In the genomic region with DNA sequence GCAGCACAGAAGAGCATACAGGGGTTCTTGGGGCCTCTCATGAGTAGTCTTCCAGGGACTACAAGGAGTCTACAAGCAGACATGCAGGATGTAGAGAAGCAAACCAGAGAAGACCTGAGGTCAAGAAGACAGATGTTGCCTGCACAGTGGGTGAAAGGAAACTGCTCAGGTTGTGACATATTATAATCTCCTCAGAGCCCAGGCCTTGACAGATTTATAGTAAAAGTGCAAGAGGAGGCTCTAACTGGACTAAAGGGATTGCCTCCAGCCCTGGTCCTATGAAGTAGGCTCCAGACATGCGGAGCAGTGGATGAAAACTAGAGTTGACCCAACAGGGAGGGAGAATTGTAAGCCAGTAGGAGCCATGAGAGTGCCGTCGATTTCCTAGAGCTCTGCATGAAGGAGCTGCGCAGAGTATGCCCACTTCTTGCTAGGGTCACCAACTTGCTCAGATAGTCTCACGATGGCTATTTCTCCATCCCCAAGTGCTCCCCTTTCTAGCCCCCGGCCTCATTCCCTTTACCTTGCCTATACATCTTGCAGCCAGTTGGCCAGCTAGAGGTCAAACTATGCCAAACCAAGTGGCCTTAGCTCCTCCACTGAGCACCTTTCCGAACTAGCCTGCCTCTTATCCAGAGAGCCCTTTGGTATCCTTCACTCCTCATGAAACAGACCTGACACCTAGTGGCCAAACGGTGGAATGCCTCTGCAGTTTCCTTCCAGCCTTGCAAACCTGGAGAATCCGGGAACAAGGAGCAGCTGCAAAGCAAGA, we compare ENCODE assay signal across 8 cellular contexts. TPM values are rescaled to one million over a fixed set of nuclear protein-coding genes. Genes with fewer than 3 reads are reported as not detected.
DNase-seq lines count a peak whose midpoint lies in the region; ATAC-seq and TF ChIP-seq lines count a peak whose summit lies in the region.

No MANE protein-coding gene starts in this region.

- ATAC-seq in GM23338 (peak; percentile 99), activated B cell treated with CpG ODN at 0.5 μM for 24 hours (ENCODE audit: low read depth) (peak; percentile 54), HG03520 (IDR thresholded peaks at IDR 0.05; ENCODE audit: unreplicated experiment) (no peak)

- intact Hi-C loops in activated B cell treated with CpG ODN at 0.5 μM for 24 hours (cut with micrococcal nuclease), result loop anchor here (1.0 kb wide), 3 partner anchors 83 to 310 kb away; no protein-coding TSS in a partner anchor

- no peak overlapping the region for H3K4me2 ChIP-seq in GM23338

- H3K36me3 Mint-ChIP-seq in GM23338 (ENCODE audit: low read depth), result peaks cover 80% of the 10 kb centered on the region
- H3K36me3 Mint-ChIP-seq in activated B cell treated with CpG ODN at 0.5 μM for 24 hours (ENCODE audit: low read depth), result no peaks in the 10 kb centered on the region

- H3K79me2 ChIP-seq in GM23338 (replicated peaks; ENCODE audit: insufficient read depth), result no peaks in the 10 kb centered on the region

- peaks cover 5% of the 10 kb centered on the region for H3K27me3 Mint-ChIP-seq in GM23338 (ENCODE audit: insufficient read depth, low read depth, poor library complexity)
- H3K27me3 Mint-ChIP-seq in activated B cell treated with CpG ODN at 0.5 μM for 24 hours, result no peaks in the 10 kb centered on the region

- no peak overlapping the region for H3K27ac ChIP-seq in GM23338 (ENCODE audit: low read depth)

- H3K4me1 ChIP-seq in GM23338 (ENCODE audit: insufficient read depth), result no peaks in the 10 kb centered on the region

- POLR2A ChIA-PET in activated B cell treated with CpG ODN at 0.5 μM for 24 hours (lab: Charles Lee), result interaction anchor here (0.6 kb wide), 1 partner anchor 84 kb away, joined by 3 read pairs; no protein-coding TSS in a partner anchor

- H4K20me1 ChIP-seq in GM23338 (replicated peaks; ENCODE audit: insufficient read depth), result no peaks in the 10 kb centered on the region

- peak; percentile 98 to 100 for TF ChIP-seq CTCF in GM23338 (conservative IDR thresholded peaks at IDR 0.05; ENCODE audit: low read depth in 2 of 2)
- TF ChIP-seq CTCF in activated B cell treated with CpG ODN at 0.5 μM for 24 hours (IDR thresholded peaks at IDR 0.05), result peak; percentile 63

- H3K9me3 Mint-ChIP-seq in GM23338 (no peaks in the 10 kb centered on the region), activated B cell treated with CpG ODN at 0.5 μM for 24 hours (no peaks in the 10 kb centered on the region)

- DNase-seq in AG20443 (ENCODE audit: low spot score) (peak; percentile 87), GM23338 (ENCODE audit: low spot score) (peak; percentile 95), NCI-H226 (peak; percentile 69), activated B cell treated with CpG ODN at 0.5 μM for 24 hours (peak; percentile 24), cerebellum (ENCODE audit: low spot score) (peak; percentile 75), kidney tubule cell (ENCODE audit: low spot score) (peak; percentile 85)
- peak; percentile 8 to 31 for DNase-seq in stimulated activated CD4-positive, alpha-beta T cell treated with anti-CD3 and anti-CD28 coated beads, Interleukin-1b, Interleukin-23, amount 100 ng/mL, for 4 hours (ENCODE audit: low read depth in 2 of 2)

- H3K27ac Mint-ChIP-seq in GM23338 (no peak overlapping the region), activated B cell treated with CpG ODN at 0.5 μM for 24 hours (no peak overlapping the region)

- no peaks in the 10 kb centered on the region for H3F3A ChIP-seq in GM23338 (replicated peaks; ENCODE audit: low read depth)

- CTCF ChIA-PET in activated B cell treated with CpG ODN at 0.5 μM for 24 hours (lab: Charles Lee), result interaction anchor here (0.8 to 12.6 kb wide), 14 partner anchors 9 to 262 kb away, joined by 3 to 189 read pairs (median 4); no protein-coding TSS in a partner anchor

- no peak overlapping the region for H2AFZ ChIP-seq in GM23338

- H3K9me2 ChIP-seq in GM23338 (ENCODE audit: insufficient read depth), result no peaks in the 10 kb centered on the region

- H3K4me1 Mint-ChIP-seq in GM23338, result no peaks in the 10 kb centered on the region
- peaks cover 3% of the 10 kb centered on the region for H3K4me1 Mint-ChIP-seq in activated B cell treated with CpG ODN at 0.5 μM for 24 hours

- H3K27me3 ChIP-seq in GM23338 (ENCODE audit: insufficient read depth), result no peaks in the 10 kb centered on the region

- no peak overlapping the region for H3K4me3 Mint-ChIP-seq in GM23338
- no peak overlapping the region for H3K4me3 Mint-ChIP-seq in activated B cell treated with CpG ODN at 0.5 μM for 24 hours

- H3K4me3 ChIP-seq in GM23338, result no peak overlapping the region

- H3K36me3 ChIP-seq in GM23338 (ENCODE audit: insufficient read depth), result peaks cover 10% of the 10 kb centered on the region

TF ChIP-seq in GM23338, 12 proteins besides CTCF, POLR2A, EP300 and RAD21:
- TF ChIP-seq NANOG (IDR thresholded peaks at IDR 0.05; ENCODE audit: borderline replicate concordance) (no peak), POLR2AphosphoS5 (IDR thresholded peaks at IDR 0.05; ENCODE audit: low read depth) (no peak), ETS1 (IDR thresholded peaks at IDR 0.05) (no peak), EZH2phosphoT487 (IDR thresholded peaks at IDR 0.05; ENCODE audit: unreplicated experiment) (no peak)
TF ChIP-seq in GM23338: peak in this region for 0.

RNA-seq across cellular contexts. Expression of gene IPO9, which starts 36.2 kb away (rescaled TPM):
- total RNA-seq in GM23338 (2014; rRNA removed; shearing (Covaris generic)), result 41.1 and 47.6 TPM in 2 replicates
- polyA plus RNA-seq in GM23338 (2016; fragmentation: Nextera tagmentation; extraction: Ambion mirVana), result 70.8 and 87.4 TPM in 2 replicates
- total RNA-seq in activated B cell treated with CpG ODN at 0.5 μM for 24 hours, result 45.7 and 48.2 TPM in 2 replicates
- total RNA-seq in cerebellum, result 64.6 TPM

Comparison
In these comparisons a context has a peak if more than half of its experiments do, and no peak if none do; other contexts are left out.
1. DNase-seq: peak in every context shown above with its lines; median percentile 95 in GM23338; 87 in AG20443; 85 in kidney tubule cell; 75 in cerebellum; 69 in NCI-H226; 24 in activated B cell treated with CpG ODN at 0.5 μM for 24 hours; 20 in stimulated activated CD4-positive, alpha-beta T cell treated with anti-CD3 and anti-CD28 coated beads, Interleukin-1b, Interleukin-23, amount 100 ng/mL, for 4 hours.